5 cellular contexts compared by ENCODE assay signal in genomic region chr16:29812754-29813643, GRCh38. TPM values are rescaled to one million over a fixed set of nuclear protein-coding genes. Genes with fewer than 3 reads are reported as not detected.
A peak's percentile ranks its signal among the peaks of the same experiment; 100 is the strongest.
DNase-seq lines count a peak whose midpoint lies in the region; ATAC-seq and TF ChIP-seq lines count a peak whose summit lies in the region.

No MANE protein-coding gene starts in this region.

- peak overlapping the region; percentile 91 for H3K27ac Mint-ChIP-seq in stimulated activated effector memory CD8-positive, alpha-beta T cell treated with anti-CD3 and anti-CD28 coated beads, Interleukin-12 subunit alpha, Interleukin-12 subunit beta, amount 100 ng/mL, for 72 hours

- no peaks in the 10 kb centered on the region for H3K9me3 ChIP-seq in esophagus muscularis mucosa

- TF ChIP-seq CTCF in RWPE1 (conservative IDR thresholded peaks at IDR 0.05; ENCODE audit: low read depth): no peak
- no peak for TF ChIP-seq CTCF in esophagus muscularis mucosa (IDR thresholded peaks at IDR 0.05)

- H3K27ac ChIP-seq in RWPE1: peak overlapping the region; percentile 99
- peak overlapping the region; percentile 95 to 96 (median 96) for H3K27ac ChIP-seq in esophagus muscularis mucosa (replicated peaks in 1 of 4)

- CTCF ChIA-PET in RWPE1 (lab: Yijun Ruan, JAX): interaction anchor here (0.5 kb wide), 1 partner anchor 38 kb away, joined by 4 read pairs; no protein-coding TSS in a partner anchor

- TF ChIP-seq EP300 in esophagus muscularis mucosa (IDR thresholded peaks at IDR 0.05): no peak

- POLR2A ChIA-PET in RWPE1 (lab: Yijun Ruan, JAX; ENCODE audit: low non-redundant PET): no interaction called here

- no peaks in the 10 kb centered on the region for H3K27me3 ChIP-seq in esophagus muscularis mucosa

- no peak for ATAC-seq in stimulated activated effector memory CD8-positive, alpha-beta T cell treated with anti-CD3 and anti-CD28 coated beads, Interleukin-12 subunit alpha, Interleukin-12 subunit beta, amount 100 ng/mL, for 72 hours
- ATAC-seq in HG02610 (IDR thresholded peaks at IDR 0.05; ENCODE audit: unreplicated experiment): no peak

- TF ChIP-seq POLR2A in esophagus muscularis mucosa (IDR thresholded peaks at IDR 0.05; ENCODE audit: low read depth): no peak

- intact Hi-C loops in esophagus muscularis mucosa (cut with DNase I): no loop called here

- H3K36me3 Mint-ChIP-seq in stimulated activated effector memory CD8-positive, alpha-beta T cell treated with anti-CD3 and anti-CD28 coated beads, Interleukin-12 subunit alpha, Interleukin-12 subunit beta, amount 100 ng/mL, for 72 hours: peaks cover 68% of the 10 kb centered on the region

- no peaks in the 10 kb centered on the region for H3K9me3 Mint-ChIP-seq in stimulated activated effector memory CD8-positive, alpha-beta T cell treated with anti-CD3 and anti-CD28 coated beads, Interleukin-12 subunit alpha, Interleukin-12 subunit beta, amount 100 ng/mL, for 72 hours

- peak overlapping the region; percentile 81 for H3K4me3 Mint-ChIP-seq in stimulated activated effector memory CD8-positive, alpha-beta T cell treated with anti-CD3 and anti-CD28 coated beads, Interleukin-12 subunit alpha, Interleukin-12 subunit beta, amount 100 ng/mL, for 72 hours

- DNase-seq in RWPE1 (ENCODE audit: low spot score) (no peak), esophagus muscularis mucosa (ENCODE audit: extremely low spot score) (no peak), midbrain (lab: John Stamatoyannopoulos, UW) (no peak)
- DNase-seq in stimulated activated effector memory CD8-positive, alpha-beta T cell treated with anti-CD3 and anti-CD28 coated beads, Interleukin-12 subunit alpha, Interleukin-12 subunit beta, amount 100 ng/mL, for 72 hours (ENCODE audit: low spot score in 2 of 2): no peak

- WGBS in esophagus muscularis mucosa: 41% methylated on average over 6 of the region's 9 CpGs

- peak overlapping the region; percentile 73 to 78 (median 74) for H3K4me3 ChIP-seq in esophagus muscularis mucosa

- H3K36me3 ChIP-seq in esophagus muscularis mucosa: peaks cover 0 to 28% (median 22%) of the 10 kb centered on the region in 4 donors

- H3K4me1 ChIP-seq in esophagus muscularis mucosa: peaks cover 77 to 91% (median 88%) of the 10 kb centered on the region in 4 donors

- H3K4me1 Mint-ChIP-seq in stimulated activated effector memory CD8-positive, alpha-beta T cell treated with anti-CD3 and anti-CD28 coated beads, Interleukin-12 subunit alpha, Interleukin-12 subunit beta, amount 100 ng/mL, for 72 hours: peaks cover 87% of the 10 kb centered on the region

RNA-seq across cellular contexts. Expression of gene PRRT2, which starts 1.0 kb away (rescaled TPM):
- 10 to 100 TPM in 1 of 4 donors, 1 to 10 TPM in 3; 3.6 to 11.2 (median 6.7) TPM for total RNA-seq in esophagus muscularis mucosa

RNA-seq across cellular contexts. Expression of gene PAGR1, which starts 3.0 kb away (rescaled TPM):
- total RNA-seq in esophagus muscularis mucosa: 10 to 100 TPM; 20.9 to 26.9 (median 26.5) TPM

RNA-seq across cellular contexts. Expression of gene MAZ, which starts 6.7 kb away (rescaled TPM):
- total RNA-seq in esophagus muscularis mucosa: 100 to 1,000 TPM; 120 to 284 (median 158) TPM

RNA-seq across cellular contexts. Expression of gene MVP, which starts 7.3 kb away (rescaled TPM):
- total RNA-seq in esophagus muscularis mucosa: 100 to 1,000 TPM; 101 to 156 (median 123) TPM

RNA-seq across cellular contexts. Expression of gene KIF22, which starts 22.4 kb away (rescaled TPM):
- total RNA-seq in esophagus muscularis mucosa: 10 to 100 TPM; 10.8 to 12.3 (median 11.8) TPM
